1 cellular context compared by ENCODE assay signal in genomic region chr17:46035112-46035818, GRCh38.
TF ChIP-seq lines count a peak whose summit lies in the region.

No MANE protein-coding gene starts in this region.

TF ChIP-seq in WTC11, 78 proteins besides CTCF, POLR2A, EP300 and RAD21 (continued from another document):
- TF ChIP-seq AFF4 (CRISPR knock-in tag; IDR thresholded peaks at IDR 0.05; ENCODE audit: borderline replicate concordance) (no peak), PRDM15 (CRISPR knock-in tag; IDR thresholded peaks at IDR 0.05) (no peak)
